ENCODE assay signal across 2 cellular contexts in the genomic region with DNA sequence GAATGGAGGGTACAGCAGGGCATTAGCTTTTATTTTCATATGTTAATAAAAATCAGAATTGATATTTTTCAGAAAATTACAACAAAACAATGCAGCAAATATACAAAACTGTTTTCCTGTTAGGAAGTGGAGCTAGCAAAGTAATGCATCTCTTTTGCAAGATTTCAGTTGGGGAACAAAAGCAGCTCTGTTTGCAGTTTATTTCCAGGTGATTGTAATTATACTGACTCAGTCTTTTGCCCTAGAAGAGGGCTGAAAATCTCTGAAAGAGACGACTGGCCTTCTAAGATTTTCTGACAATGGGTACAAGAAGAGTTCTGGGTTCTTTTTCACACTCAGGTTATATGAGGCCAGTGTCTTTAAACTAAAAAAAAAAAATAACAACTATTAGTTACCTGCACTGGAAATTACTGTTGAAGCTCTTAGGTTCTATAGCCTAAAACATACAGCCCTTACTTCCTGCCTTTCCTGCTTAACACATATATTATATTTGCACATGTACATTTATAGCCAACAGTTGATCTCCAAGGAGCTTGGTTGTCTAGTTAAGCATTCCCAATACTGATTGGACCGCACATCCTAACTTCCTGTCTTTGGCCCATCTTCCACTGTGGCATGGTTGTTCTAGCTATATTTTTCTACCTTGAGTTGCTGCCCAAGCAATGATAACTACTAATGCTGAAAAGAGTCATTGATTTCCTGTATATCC.
TF ChIP-seq lines count a peak whose summit lies in the region.

No MANE protein-coding gene starts in this region.

TF ChIP-seq in HepG2, 621 proteins besides CTCF, POLR2A, EP300 and RAD21:
- TF ChIP-seq RAD51 (IDR thresholded peaks at IDR 0.05; ENCODE audit: borderline replicate concordance) (no peak), ZNF549 (CRISPR knock-in tag; IDR thresholded peaks at IDR 0.05) (no peak), HCFC1 (IDR thresholded peaks at IDR 0.05; ENCODE audit: low read depth, low read length) (no peak), SALL2 (CRISPR knock-in tag; IDR thresholded peaks at IDR 0.05) (no peak), ZNF563 (CRISPR knock-in tag; IDR thresholded peaks at IDR 0.05) (no peak), MXI1 (IDR thresholded peaks at IDR 0.05; ENCODE audit: borderline replicate concordance, low read depth, low read length) (no peak), ZNF121 (CRISPR knock-in tag; IDR thresholded peaks at IDR 0.05) (no peak), SOX13 (IDR thresholded peaks at IDR 0.05) (no peak), SOX13 (CRISPR knock-in tag; conservative IDR thresholded peaks at IDR 0.05 in 1 of 2, IDR thresholded peaks at IDR 0.05 in 1 of 2) (peak in 1 of 2 experiments; percentile 15; a peak in 1 of 4 replicates), MAFK (conservative IDR thresholded peaks at IDR 0.05 in 1 of 2, IDR thresholded peaks at IDR 0.05 in 1 of 2; ENCODE audit: low read length in 2 of 2) (0 out of 4 replicates have a peak, but pooled peaks of 1 of the 2 experiments have one; percentile 10), RXRB (CRISPR knock-in tag; IDR thresholded peaks at IDR 0.05; ENCODE audit: borderline replicate concordance) (no peak), ZNF430 (CRISPR knock-in tag; IDR thresholded peaks at IDR 0.05) (no peak), GATA4 (IDR thresholded peaks at IDR 0.05; ENCODE audit: borderline replicate concordance, low read depth) (no peak), ZNF543 (CRISPR knock-in tag; IDR thresholded peaks at IDR 0.05) (no peak), ELF4 (CRISPR knock-in tag; IDR thresholded peaks at IDR 0.05; ENCODE audit: borderline replicate concordance) (no peak), RXRA (CRISPR knock-in tag; IDR thresholded peaks at IDR 0.05) (no peak)
- TF ChIP-seq, protein P1, sequence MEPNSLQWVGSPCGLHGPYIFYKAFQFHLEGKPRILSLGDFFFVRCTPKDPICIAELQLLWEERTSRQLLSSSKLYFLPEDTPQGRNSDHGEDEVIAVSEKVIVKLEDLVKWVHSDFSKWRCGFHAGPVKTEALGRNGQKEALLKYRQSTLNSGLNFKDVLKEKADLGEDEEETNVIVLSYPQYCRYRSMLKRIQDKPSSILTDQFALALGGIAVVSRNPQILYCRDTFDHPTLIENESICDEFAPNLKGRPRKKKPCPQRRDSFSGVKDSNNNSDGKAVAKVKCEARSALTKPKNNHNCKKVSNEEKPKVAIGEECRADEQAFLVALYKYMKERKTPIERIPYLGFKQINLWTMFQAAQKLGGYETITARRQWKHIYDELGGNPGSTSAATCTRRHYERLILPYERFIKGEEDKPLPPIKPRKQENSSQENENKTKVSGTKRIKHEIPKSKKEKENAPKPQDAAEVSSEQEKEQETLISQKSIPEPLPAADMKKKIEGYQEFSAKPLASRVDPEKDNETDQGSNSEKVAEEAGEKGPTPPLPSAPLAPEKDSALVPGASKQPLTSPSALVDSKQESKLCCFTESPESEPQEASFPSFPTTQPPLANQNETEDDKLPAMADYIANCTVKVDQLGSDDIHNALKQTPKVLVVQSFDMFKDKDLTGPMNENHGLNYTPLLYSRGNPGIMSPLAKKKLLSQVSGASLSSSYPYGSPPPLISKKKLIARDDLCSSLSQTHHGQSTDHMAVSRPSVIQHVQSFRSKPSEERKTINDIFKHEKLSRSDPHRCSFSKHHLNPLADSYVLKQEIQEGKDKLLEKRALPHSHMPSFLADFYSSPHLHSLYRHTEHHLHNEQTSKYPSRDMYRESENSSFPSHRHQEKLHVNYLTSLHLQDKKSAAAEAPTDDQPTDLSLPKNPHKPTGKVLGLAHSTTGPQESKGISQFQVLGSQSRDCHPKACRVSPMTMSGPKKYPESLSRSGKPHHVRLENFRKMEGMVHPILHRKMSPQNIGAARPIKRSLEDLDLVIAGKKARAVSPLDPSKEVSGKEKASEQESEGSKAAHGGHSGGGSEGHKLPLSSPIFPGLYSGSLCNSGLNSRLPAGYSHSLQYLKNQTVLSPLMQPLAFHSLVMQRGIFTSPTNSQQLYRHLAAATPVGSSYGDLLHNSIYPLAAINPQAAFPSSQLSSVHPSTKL (CRISPR knock-in tag; IDR thresholded peaks at IDR 0.05) = peak; percentile 32; the same call in 1 of the 2 replicates

TF ChIP-seq in H1, 55 proteins besides CTCF, POLR2A, EP300 and RAD21:
- TF ChIP-seq YY1 (IDR thresholded peaks at IDR 0.05; ENCODE audit: low read depth, low read length) = no peak
- no peak for TF ChIP-seq TAF7 (optimal IDR thresholded peaks at IDR 0.05; ENCODE audit: borderline replicate concordance, low read depth, low read length)
